8 cellular contexts compared by ENCODE assay signal in genomic region chr18:35972197-35973000, GRCh38.
DNase-seq lines count a peak whose midpoint lies in the region; ATAC-seq, FAIRE-seq and TF ChIP-seq lines count a peak whose summit lies in the region.

RMP24 (plus strand) TSS chr18:35972679.

- H3K36me3 ChIP-seq in right atrium auricular region (peaks cover 22% of the 10 kb centered on the region), psoas muscle (ENCODE audit: insufficient read depth in 1 of 2, low read depth in 1 of 2) (peaks cover 8 to 38% of the 10 kb centered on the region in 2 donors)

- peak; percentile 87 for TF ChIP-seq POLR2A in GM15510 (IDR thresholded peaks at IDR 0.05; ENCODE audit: borderline replicate concordance, extremely low read depth, insufficient read length)

- ATAC-seq in HG02884 (IDR thresholded peaks at IDR 0.05; ENCODE audit: unreplicated experiment) (peak; percentile 83), psoas muscle (peak; percentile 98)

- H3K4me3 ChIP-seq in right atrium auricular region: peak within 1 kb of the TSS; percentile 65 to 77
- peak within 1 kb of the TSS; percentile 71 for H3K4me3 ChIP-seq in psoas muscle

- H3K4me1 ChIP-seq in right atrium auricular region (peaks cover 0 to 24% of the 10 kb centered on the region in 2 donors), psoas muscle (peaks cover 19% of the 10 kb centered on the region)

- H3K27ac ChIP-seq in angular gyrus (ENCODE audit: low read depth, low read length) (peak within 1 kb of the TSS; percentile 98), right atrium auricular region (peak within 1 kb of the TSS; percentile 91 to 97), psoas muscle (peak within 1 kb of the TSS; percentile 88)

- peak; percentile 97 for DNase-seq in NCI-H146 treated with DMSO at 0.1 percent for 48 hours (lab: John Stamatoyannopoulos, UW; ENCODE audit: unreplicated experiment)
- DNase-seq in T-helper 1 cell: peak; percentile 87 to 95 (median 91)
- DNase-seq in right atrium auricular region (ENCODE audit: low spot score): peak; percentile 96
- peak; percentile 94 to 97 for DNase-seq in psoas muscle
- DNase-seq in urothelium cell line (ENCODE audit: low spot score): peak; percentile 87

- H3K27me3 ChIP-seq in right atrium auricular region (no peaks in the 10 kb centered on the region), psoas muscle (ENCODE audit: insufficient read depth in 3 of 3, low read length in 2 of 3) (no peaks in the 10 kb centered on the region)

- intact Hi-C loops in psoas muscle (cut with DNase I): loop anchor here in 1 of 2 donors (5.0 kb wide), 1 partner anchor 155 kb away; the partner anchor contains the start of genes ELP2 and SLC39A6

- TF ChIP-seq CTCF in right atrium auricular region (IDR thresholded peaks at IDR 0.05) (peak in 1 of 2 donors; percentile 20), psoas muscle (IDR thresholded peaks at IDR 0.05) (no peak)

- 0% methylated on average over 63 to 73 of the region's 73 CpGs for WGBS in psoas muscle, 3 donors

- H3K9me3 ChIP-seq in right atrium auricular region (no peaks in the 10 kb centered on the region), psoas muscle (no peaks in the 10 kb centered on the region)

- no peak for FAIRE-seq in urothelium cell line (lab: Jason Lieb, UNC)

Comparison
In these comparisons a context has a peak if more than half of its experiments do, and no peak if none do; other contexts are left out.
1. Peak in every context shown above with its lines: DNase-seq, ATAC-seq, H3K4me3 ChIP-seq and H3K27ac ChIP-seq.